Comparison of ENCODE assay signal across 12 cellular contexts in genomic region chr19:16462757-16463250, GRCh38. TPM values are rescaled to one million over a fixed set of nuclear protein-coding genes. Genes with fewer than 3 reads are reported as not detected.
A peak's percentile ranks its signal among the peaks of the same experiment; 100 is the strongest.
DNase-seq lines count a peak whose midpoint lies in the region; ATAC-seq and TF ChIP-seq lines count a peak whose summit lies in the region.
"Had no signal": no experiment of that assay in that cellular context is flagged by ENCODE, and none has a peak within 500 bp of the region (broad histone marks: within the 10 kb centered on the region; RNA-seq: fewer than 3 reads in every experiment).

No MANE protein-coding gene starts in this region.

- intact Hi-C loops in activated CD8-positive, alpha-beta T cell treated with anti-CD3 and anti-CD28 coated beads for 36 hours (cut with micrococcal nuclease): no loop called here
- intact Hi-C loops in heart left ventricle (cut with DNase I): no loop called here

- TF ChIP-seq CTCF in activated CD8-positive, alpha-beta T cell treated with anti-CD3 and anti-CD28 coated beads for 36 hours (IDR thresholded peaks at IDR 0.05): no peak
- no peak for TF ChIP-seq CTCF in heart left ventricle (IDR thresholded peaks at IDR 0.05)

- H3K9ac ChIP-seq in skeletal muscle tissue (ENCODE audit: low read depth in 1 of 3, low read length in 3 of 3): peak overlapping the region; percentile 48 to 75 (median 66)

- peaks cover 3% of the 10 kb centered on the region for H3K36me3 Mint-ChIP-seq in activated CD8-positive, alpha-beta T cell treated with anti-CD3 and anti-CD28 coated beads for 36 hours (ENCODE audit: low read depth)

- H3K4me3 ChIP-seq in heart left ventricle: no peak overlapping the region
- H3K4me3 ChIP-seq in skeletal muscle tissue (ENCODE audit: low read length in 3 of 3): peak overlapping the region in 2 of 3 donors; percentile 22 to 45

- peak; percentile 55 for ATAC-seq in activated CD8-positive, alpha-beta T cell treated with anti-CD3 and anti-CD28 coated beads for 36 hours
- ATAC-seq in heart left ventricle (peak in 3 of 4 donors; percentile 10 to 27 (median 20)), GM19328 (IDR thresholded peaks at IDR 0.05; ENCODE audit: unreplicated experiment) (no peak)

- H3K9me3 ChIP-seq in heart left ventricle: no peaks in the 10 kb centered on the region
- no peaks in the 10 kb centered on the region for H3K9me3 ChIP-seq in skeletal muscle tissue (ENCODE audit: control insufficient read depth in 3 of 3, low read length in 3 of 3)

- H3K27ac Mint-ChIP-seq in activated CD8-positive, alpha-beta T cell treated with anti-CD3 and anti-CD28 coated beads for 36 hours: no peak overlapping the region

- POLR2A ChIA-PET in activated CD8-positive, alpha-beta T cell treated with anti-CD3 and anti-CD28 coated beads for 36 hours (lab: Charles Lee): interaction anchor here (0.6 to 1.1 kb wide), 3 partner anchors 9 to 355 kb away, joined by 3 to 5 read pairs (median 3); partner anchors contain the start of gene EPS15L1

- peaks cover 46% of the 10 kb centered on the region for H3K4me1 Mint-ChIP-seq in activated CD8-positive, alpha-beta T cell treated with anti-CD3 and anti-CD28 coated beads for 36 hours (ENCODE audit: low read depth)

- peak; percentile 75 for DNase-seq in HT1080 (ENCODE audit: low read depth)
- DNase-seq in activated CD8-positive, alpha-beta T cell treated with anti-CD3 and anti-CD28 coated beads for 36 hours: peak; percentile 27
- peak in 1 of 5 donors; percentile 58 for DNase-seq in heart left ventricle
- no peak for DNase-seq in ureter (ENCODE audit: low spot score)
- DNase-seq in GF-D8 (lab: John Stamatoyannopoulos, UW): no peak
- DNase-seq in central memory CD4-positive, alpha-beta T cell: no peak
- DNase-seq: activated gamma-delta T cell treated with Interleukin-2 at 50 U/mL for 16 hours, kidney, retina had no signal

- peak overlapping the region; percentile 69 to 95 (median 89) for H3K27ac ChIP-seq in heart left ventricle
- H3K27ac ChIP-seq in skeletal muscle tissue (ENCODE audit: low read depth, low read length): peak overlapping the region; percentile 89

- no peak overlapping the region for H3K4me3 Mint-ChIP-seq in activated CD8-positive, alpha-beta T cell treated with anti-CD3 and anti-CD28 coated beads for 36 hours

- H3K36me3 ChIP-seq in heart left ventricle: peaks cover 0 to 6% (median 0%) of the 10 kb centered on the region in 9 donors
- no peaks in the 10 kb centered on the region for H3K36me3 ChIP-seq in skeletal muscle tissue (ENCODE audit: control insufficient read depth in 3 of 3, insufficient read depth in 3 of 3, low read length in 3 of 3)

- 63 to 70% (median 65%) methylated on average over 6 of the region's 6 CpGs for WGBS in heart left ventricle, 4 donors

- CTCF ChIA-PET in activated CD8-positive, alpha-beta T cell treated with anti-CD3 and anti-CD28 coated beads for 36 hours (lab: Charles Lee): interaction anchor here (0.7 to 1.3 kb wide), 2 partner anchors 8 to 10 kb away, joined by 3 read pairs; no protein-coding TSS in a partner anchor

- H3K9me3 Mint-ChIP-seq in activated CD8-positive, alpha-beta T cell treated with anti-CD3 and anti-CD28 coated beads for 36 hours: no peaks in the 10 kb centered on the region
- H3K9me3 Mint-ChIP-seq: IgD-negative memory B cell had no signal

- peaks cover 8 to 93% (median 62%) of the 10 kb centered on the region in 12 donors for H3K4me1 ChIP-seq in heart left ventricle
- peaks cover 81 to 88% (median 85%) of the 10 kb centered on the region in 3 donors for H3K4me1 ChIP-seq in skeletal muscle tissue (ENCODE audit: control insufficient read depth in 3 of 3, insufficient read depth in 3 of 3, low read length in 3 of 3)

- H3K27me3 Mint-ChIP-seq in activated CD8-positive, alpha-beta T cell treated with anti-CD3 and anti-CD28 coated beads for 36 hours: no peaks in the 10 kb centered on the region

- no peaks in the 10 kb centered on the region for H3K27me3 ChIP-seq in heart left ventricle
- no peaks in the 10 kb centered on the region for H3K27me3 ChIP-seq in skeletal muscle tissue (ENCODE audit: control insufficient read depth in 3 of 3, insufficient read depth in 3 of 3, low read length in 3 of 3)

- TF ChIP-seq POLR2A in heart left ventricle (IDR thresholded peaks at IDR 0.05): peak in 1 of 2 donors; percentile 55

RNA-seq across cellular contexts. Expression of gene EPS15L1, which starts 9.0 kb away (rescaled TPM):
- total RNA-seq in HT1080 (2014; rRNA removed; shearing (Covaris generic)): 8.5 and 8.6 TPM in 2 replicates
- polyA plus RNA-seq in HT1080 (2015; cell fraction: cytosol; rRNA removed): 18.4 and 19.2 TPM in 2 replicates
- polyA plus RNA-seq in HT1080 (2015; cell fraction: nucleus; rRNA removed): 25.3 and 30.1 TPM in 2 replicates
- total RNA-seq in activated CD8-positive, alpha-beta T cell treated with anti-CD3 and anti-CD28 coated beads for 36 hours: 10 to 100 TPM; 27.4 to 28.3 TPM
- total RNA-seq in heart left ventricle (10 to 100 TPM; 24.5 to 70.1 (median 55.7) TPM), skeletal muscle tissue (15.1 TPM), ureter (51.9 TPM)
- polyA plus RNA-seq in heart left ventricle: 10 to 100 TPM; 50.0 to 56.9 TPM

RNA-seq across cellular contexts. Expression of gene CALR3, which starts 33.2 kb away (rescaled TPM):
- not detected in 2 replicates for total RNA-seq in HT1080 (2014; rRNA removed; shearing (Covaris generic))
- polyA plus RNA-seq in HT1080 (2015; cell fraction: cytosol; rRNA removed): 0.06 and 0.23 TPM in 2 replicates
- not detected in 2 replicates for polyA plus RNA-seq in HT1080 (2015; cell fraction: nucleus; rRNA removed)
- not detected for total RNA-seq in activated CD8-positive, alpha-beta T cell treated with anti-CD3 and anti-CD28 coated beads for 36 hours
- total RNA-seq in heart left ventricle: not detected
- not detected for polyA plus RNA-seq in heart left ventricle
- under 0.01 TPM for total RNA-seq in skeletal muscle tissue
- total RNA-seq in ureter: not detected
- total RNA-seq: kidney had no signal
- polyA plus RNA-seq: IgD-negative memory B cell had no signal

RNA-seq across cellular contexts. Expression of gene C19orf44, which starts 33.4 kb away (rescaled TPM):
- 1.4 and 3.1 TPM in 2 replicates for total RNA-seq in HT1080 (2014; rRNA removed; shearing (Covaris generic))
- polyA plus RNA-seq in HT1080 (2015; cell fraction: cytosol; rRNA removed): 1.9 and 2.4 TPM in 2 replicates
- polyA plus RNA-seq in HT1080 (2015; cell fraction: nucleus; rRNA removed): 4.7 and 4.9 TPM in 2 replicates
- 1 to 10 TPM; 1.9 to 2.3 TPM for total RNA-seq in activated CD8-positive, alpha-beta T cell treated with anti-CD3 and anti-CD28 coated beads for 36 hours
- total RNA-seq in heart left ventricle: 1 to 10 TPM; 1.6 to 4.8 (median 3.3) TPM
- polyA plus RNA-seq in heart left ventricle: 1 to 10 TPM; 1.9 to 4.8 TPM
- total RNA-seq in skeletal muscle tissue: 2.6 TPM
- 5.2 TPM for total RNA-seq in ureter

Comparison
In these comparisons a context has a peak if more than half of its experiments do, and no peak if none do; other contexts are left out.
1. DNase-seq: peak in HT1080 (single experiment) and activated CD8-positive, alpha-beta T cell treated with anti-CD3 and anti-CD28 coated beads for 36 hours (single experiment); none in ureter (single experiment), GF-D8 (single experiment) and central memory CD4-positive, alpha-beta T cell (single experiment).
2. H3K4me3 ChIP-seq: peak in skeletal muscle tissue (2 of 3); none in heart left ventricle (0 of 12).